ENCODE assay signal across 20 cellular contexts in genomic region chr10:74394416-74394969, GRCh38.
DNase-seq lines count a peak whose midpoint lies in the region; ATAC-seq and TF ChIP-seq lines count a peak whose summit lies in the region.
"Had no signal": no experiment of that assay in that cellular context is flagged by ENCODE, and none has a peak within 500 bp of the region (broad histone marks: within the 10 kb centered on the region; RNA-seq: fewer than 3 reads in every experiment).

No MANE protein-coding gene starts in this region.

- H3K4me3 ChIP-seq in AG04449 (ENCODE audit: low read depth, low read length) (no peak overlapping the region), NB4 (ENCODE audit: low read depth, low read length) (no peak overlapping the region)
- H3K4me3 ChIP-seq: BLaER1 treated with 17β-estradiol and CSF1 and Interleukin-3, amounts not matched to agents 10 nM and 100 nM; MG63 had no signal

- POLR2A ChIA-PET in AG04449 (lab: Yijun Ruan, JAX) = no interaction called here

- no peak for ATAC-seq in GM21576 (IDR thresholded peaks at IDR 0.05; ENCODE audit: unreplicated experiment)
- no peak for ATAC-seq in GM18517 (IDR thresholded peaks at IDR 0.05; ENCODE audit: unreplicated experiment)

- DNase-seq in AG04449 (ENCODE audit: low read depth, low spot score) = peak; percentile 3
- peak; percentile 1 for DNase-seq in ELR (ENCODE audit: low read depth)
- DNase-seq in NB4 (ENCODE audit: low read depth) = peak; percentile 5
- DNase-seq in fibroblast of peridontal ligament (ENCODE audit: extremely low read depth) = peak; percentile 56
- DNase-seq in glomerular visceral epithelial cell (ENCODE audit: extremely low spot score) = no peak
- DNase-seq: ACHN; CD8-positive, alpha-beta memory T cell; DND-41; GF-D8; H9; MG63; NCI-H1417; NCI-H187 treated with DMSO at 0.1 percent for 48 hours; NCI-H526 treated with DMSO at 0.1 percent for 48 hours; NK-92 treated with Interleukin-12 subunit alpha and Interleukin-12 subunit beta, amount 100 ng/mL, for 24 hours; SK-N-SH; T-helper 1 cell had no signal

- CTCF ChIA-PET in AG04449 (lab: Yijun Ruan, JAX) = no interaction called here

- no peak for TF ChIP-seq POLR2A in NB4 (IDR thresholded peaks at IDR 0.05; ENCODE audit: extremely low read depth, insufficient read length)

- TF ChIP-seq CTCF in AG04449 (IDR thresholded peaks at IDR 0.05; ENCODE audit: insufficient read depth, low read length, missing control alignments) = no peak
- TF ChIP-seq CTCF in NB4 (IDR thresholded peaks at IDR 0.05; ENCODE audit: low read depth, low read length) = no peak
